ENCODE assay signal across 8 cellular contexts in genomic region chr9:136485049-136485647, GRCh38. TPM values are rescaled to one million over a fixed set of nuclear protein-coding genes. Genes with fewer than 3 reads are reported as not detected.
A peak's percentile ranks its signal among the peaks of the same experiment; 100 is the strongest.
DNase-seq lines count a peak whose midpoint lies in the region; ATAC-seq, FAIRE-seq and TF ChIP-seq lines count a peak whose summit lies in the region.

No MANE protein-coding gene starts in this region.

- no peaks in the 10 kb centered on the region for H3K9me3 Mint-ChIP-seq in neural progenitor cell

- H3F3A ChIP-seq in neural progenitor cell (ENCODE audit: low read depth) = peaks cover 10% of the 10 kb centered on the region

- no peaks in the 10 kb centered on the region for H3K9me3 ChIP-seq in Peyer's patch
- no peaks in the 10 kb centered on the region for H3K9me3 ChIP-seq in neural progenitor cell (ENCODE audit: low read depth)
- H3K9me3 ChIP-seq in stomach = no peaks in the 10 kb centered on the region

- H4K20me1 ChIP-seq in neural progenitor cell (ENCODE audit: low read depth) = peaks cover 39% of the 10 kb centered on the region

- 15 to 29% (median 25%) methylated on average over 11 to 13 of the region's 13 CpGs for WGBS in stomach, 5 donors

- no peak for TF ChIP-seq POLR2A in Peyer's patch (IDR thresholded peaks at IDR 0.05)
- no peak for TF ChIP-seq POLR2A in stomach (IDR thresholded peaks at IDR 0.05)

- TF ChIP-seq CTCF in D721Med (IDR thresholded peaks at IDR 0.05; ENCODE audit: insufficient read depth, missing control alignments) (peak; percentile 85), Peyer's patch (IDR thresholded peaks at IDR 0.05) (peak; percentile 81 to 94 (median 90)), neural progenitor cell (IDR thresholded peaks at IDR 0.05) (peak; percentile 81), stomach (IDR thresholded peaks at IDR 0.05) (peak in 6 of 7 experiments; percentile 36 to 91 (median 84))

- H3K4me2 ChIP-seq in neural progenitor cell = no peak overlapping the region

- peaks cover 41% of the 10 kb centered on the region for H3K4me1 Mint-ChIP-seq in neural progenitor cell

- H3K4me1 ChIP-seq in Peyer's patch (peaks cover 0 to 26% (median 22%) of the 10 kb centered on the region in 4 donors), neural progenitor cell (peaks cover 8% of the 10 kb centered on the region), stomach (peaks cover 32 to 54% (median 52%) of the 10 kb centered on the region in 4 donors)

- no peak for ATAC-seq in HG03280 (IDR thresholded peaks at IDR 0.05; ENCODE audit: unreplicated experiment)

- H3K27me3 Mint-ChIP-seq in neural progenitor cell (ENCODE audit: insufficient read depth, low read depth) = peaks cover 12% of the 10 kb centered on the region

- no peak overlapping the region for H3K9ac ChIP-seq in neural progenitor cell

- H3K4me3 ChIP-seq in Jurkat, Clone E6-1 (ENCODE audit: low read length) = no peak overlapping the region
- H3K4me3 ChIP-seq in Peyer's patch = no peak overlapping the region
- no peak overlapping the region for H3K4me3 ChIP-seq in neural progenitor cell
- peak overlapping the region in 1 of 4 donors; percentile 83 for H3K4me3 ChIP-seq in stomach

- H3K27me3 ChIP-seq in Peyer's patch (no peaks in the 10 kb centered on the region), neural progenitor cell (no peaks in the 10 kb centered on the region), stomach (peaks cover 0 to 5% (median 0%) of the 10 kb centered on the region in 3 donors)

- peak overlapping the region; percentile 80 for H3K4me3 Mint-ChIP-seq in neural progenitor cell

- H3K27ac Mint-ChIP-seq in neural progenitor cell = no peak overlapping the region

- FAIRE-seq in D721Med (lab: Jason Lieb, UNC) = no peak

- intact Hi-C loops in stomach (cut with DNase I; ENCODE audit: low total_unique reads) = no loop called here

- no peak for DNase-seq in D721Med (ENCODE audit: insufficient read length, low spot score)
- DNase-seq in Jurkat, Clone E6-1 (ENCODE audit: low read depth, low spot score) = peak; percentile 65
- DNase-seq in Peyer's patch = peak; percentile 78 to 93 (median 89)
- DNase-seq in activated T-helper 1 cell treated with Interleukin-2 at 50 U/mL for 16 hours (ENCODE audit: low read depth) = peak; percentile 69
- peak; percentile 78 for DNase-seq in fibroblast of peridontal ligament (ENCODE audit: extremely low read depth)
- DNase-seq in neural progenitor cell (ENCODE audit: low spot score) = peak; percentile 86
- DNase-seq in stomach = peak; percentile 88

- H3K27ac ChIP-seq in Peyer's patch = no peak overlapping the region
- no peak overlapping the region for H3K27ac ChIP-seq in neural progenitor cell
- H3K27ac ChIP-seq in stomach = peak overlapping the region; percentile 100

- peaks cover 35% of the 10 kb centered on the region for H3K79me2 ChIP-seq in neural progenitor cell (ENCODE audit: low read depth)

- no peak for TF ChIP-seq EP300 in stomach (IDR thresholded peaks at IDR 0.05)

- H3K36me3 ChIP-seq in Peyer's patch = no peaks in the 10 kb centered on the region
- H3K36me3 ChIP-seq in neural progenitor cell = no peaks in the 10 kb centered on the region
- H3K36me3 ChIP-seq in stomach = peaks cover 0 to 2% (median 0%) of the 10 kb centered on the region in 4 donors

- no peak overlapping the region for H2AFZ ChIP-seq in neural progenitor cell (replicated peaks)

- H3K36me3 Mint-ChIP-seq in neural progenitor cell = peaks cover 2% of the 10 kb centered on the region

RNA-seq across cellular contexts. Expression of gene SEC16A, which starts 2.3 kb away (rescaled TPM):
- polyA plus RNA-seq in Jurkat, Clone E6-1 (2012; ENCODE audit: insufficient read depth, insufficient read length) = 40.8 TPM
- total RNA-seq in Peyer's patch (10 to 100 TPM; 63.5 to 80.8 (median 74.6) TPM), neural progenitor cell (ENCODE audit: low replicate concordance) (16.8 and 23.8 TPM in 2 replicates), stomach (100 to 1,000 TPM in 1 of 5 donors, 10 to 100 TPM in 4; 14.6 to 105 (median 60.3) TPM)
- 10 to 100 TPM; 29.9 to 44.2 (median 32.2) TPM for polyA plus RNA-seq in stomach

RNA-seq across cellular contexts. Expression of gene INPP5E, which starts 45.5 kb away (rescaled TPM):
- 18.1 TPM for polyA plus RNA-seq in Jurkat, Clone E6-1 (2012; ENCODE audit: insufficient read depth, insufficient read length)
- total RNA-seq in Peyer's patch (10 to 100 TPM in 3 of 4 donors, 1 to 10 TPM in 1; 6.7 to 19.8 (median 19.2) TPM), neural progenitor cell (ENCODE audit: low replicate concordance) (8.8 and 23.6 TPM in 2 replicates), stomach (10 to 100 TPM in 2 of 5 donors, 1 to 10 TPM in 3; 6.2 to 32.1 (median 9.7) TPM)
- 1 to 10 TPM; 3.2 to 9.0 (median 4.2) TPM for polyA plus RNA-seq in stomach

Comparison
In these comparisons a context has a peak if more than half of its experiments do, and no peak if none do; other contexts are left out.
1. H3K27ac ChIP-seq: peak in stomach (5 of 5); none in Peyer's patch (0 of 4) and neural progenitor cell (single experiment).
2. Peak in every context shown above with its lines, with median percentiles within 50 percentile points of each other: CTCF ChIP-seq.